Comparison of ENCODE assay signal across 1 cellular context in the genomic region with DNA sequence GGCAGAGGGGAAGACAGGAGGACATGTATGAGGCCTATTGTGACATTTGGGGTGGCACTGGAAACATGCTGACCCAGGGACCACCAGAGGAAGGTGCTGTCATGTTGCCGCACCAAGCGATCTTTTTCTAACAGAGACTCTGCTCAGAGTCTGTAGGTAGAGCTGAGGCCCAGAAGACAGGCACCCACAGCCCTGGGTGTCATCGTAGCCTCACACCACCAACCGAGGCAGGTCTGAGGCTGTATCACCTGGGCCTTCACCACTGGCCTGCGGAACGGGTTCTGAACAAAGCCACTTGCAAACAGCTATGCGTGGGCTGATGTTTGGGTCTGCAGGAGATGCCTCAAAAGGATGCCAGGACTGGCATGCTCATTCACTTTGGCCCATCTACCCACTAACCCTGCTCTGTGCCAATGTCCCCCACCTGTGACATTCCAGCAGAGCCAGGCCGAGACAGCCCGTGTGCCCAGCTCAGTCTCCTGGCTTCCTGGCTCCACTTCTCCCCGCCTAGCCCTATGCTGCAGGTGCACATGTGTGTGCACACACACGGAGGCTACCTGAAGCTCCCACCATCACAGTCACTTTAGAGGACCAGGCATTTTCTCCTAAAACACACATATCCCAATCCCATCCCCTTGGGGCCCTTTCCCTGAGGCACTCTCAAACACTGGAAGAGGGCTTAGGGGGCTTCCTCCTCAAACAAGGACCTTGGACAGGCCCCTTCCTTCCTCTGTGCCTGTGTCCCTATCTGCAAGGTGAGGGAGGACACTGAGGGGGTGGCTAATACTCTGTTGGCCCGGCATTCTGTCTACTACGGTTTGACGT.
TF ChIP-seq lines count a peak whose summit lies in the region.

No MANE protein-coding gene starts in this region.

TF ChIP-seq in GM23338, 12 proteins besides CTCF, POLR2A, EP300 and RAD21:
- TF ChIP-seq EZH2phosphoT487 (IDR thresholded peaks at IDR 0.05; ENCODE audit: unreplicated experiment) (no peak), EZH2 (IDR thresholded peaks at IDR 0.05; ENCODE audit: low read depth, unreplicated experiment) (no peak), ZNF114 (CRISPR knock-in tag; IDR thresholded peaks at IDR 0.05) (no peak), CREB1 (CRISPR knock-in tag; IDR thresholded peaks at IDR 0.05; ENCODE audit: low read depth) (no peak), NANOG (IDR thresholded peaks at IDR 0.05; ENCODE audit: borderline replicate concordance) (no peak), ZNF331 (CRISPR knock-in tag; IDR thresholded peaks at IDR 0.05; ENCODE audit: low read depth) (no peak), JUNB (IDR thresholded peaks at IDR 0.05; ENCODE audit: unreplicated experiment) (no peak)
- TF ChIP-seq, protein P1, sequence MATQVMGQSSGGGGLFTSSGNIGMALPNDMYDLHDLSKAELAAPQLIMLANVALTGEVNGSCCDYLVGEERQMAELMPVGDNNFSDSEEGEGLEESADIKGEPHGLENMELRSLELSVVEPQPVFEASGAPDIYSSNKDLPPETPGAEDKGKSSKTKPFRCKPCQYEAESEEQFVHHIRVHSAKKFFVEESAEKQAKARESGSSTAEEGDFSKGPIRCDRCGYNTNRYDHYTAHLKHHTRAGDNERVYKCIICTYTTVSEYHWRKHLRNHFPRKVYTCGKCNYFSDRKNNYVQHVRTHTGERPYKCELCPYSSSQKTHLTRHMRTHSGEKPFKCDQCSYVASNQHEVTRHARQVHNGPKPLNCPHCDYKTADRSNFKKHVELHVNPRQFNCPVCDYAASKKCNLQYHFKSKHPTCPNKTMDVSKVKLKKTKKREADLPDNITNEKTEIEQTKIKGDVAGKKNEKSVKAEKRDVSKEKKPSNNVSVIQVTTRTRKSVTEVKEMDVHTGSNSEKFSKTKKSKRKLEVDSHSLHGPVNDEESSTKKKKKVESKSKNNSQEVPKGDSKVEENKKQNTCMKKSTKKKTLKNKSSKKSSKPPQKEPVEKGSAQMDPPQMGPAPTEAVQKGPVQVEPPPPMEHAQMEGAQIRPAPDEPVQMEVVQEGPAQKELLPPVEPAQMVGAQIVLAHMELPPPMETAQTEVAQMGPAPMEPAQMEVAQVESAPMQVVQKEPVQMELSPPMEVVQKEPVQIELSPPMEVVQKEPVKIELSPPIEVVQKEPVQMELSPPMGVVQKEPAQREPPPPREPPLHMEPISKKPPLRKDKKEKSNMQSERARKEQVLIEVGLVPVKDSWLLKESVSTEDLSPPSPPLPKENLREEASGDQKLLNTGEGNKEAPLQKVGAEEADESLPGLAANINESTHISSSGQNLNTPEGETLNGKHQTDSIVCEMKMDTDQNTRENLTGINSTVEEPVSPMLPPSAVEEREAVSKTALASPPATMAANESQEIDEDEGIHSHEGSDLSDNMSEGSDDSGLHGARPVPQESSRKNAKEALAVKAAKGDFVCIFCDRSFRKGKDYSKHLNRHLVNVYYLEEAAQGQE (IDR thresholded peaks at IDR 0.05; ENCODE audit: unreplicated experiment), result no peak
